8 cellular contexts compared by ENCODE assay signal in genomic region chr16:87278191-87279093, GRCh38. TPM values are rescaled to one million over a fixed set of nuclear protein-coding genes. Genes with fewer than 3 reads are reported as not detected.
DNase-seq lines count a peak whose midpoint lies in the region; ATAC-seq and TF ChIP-seq lines count a peak whose summit lies in the region.

No MANE protein-coding gene starts in this region.

- peak overlapping the region; percentile 2 for H3K9ac ChIP-seq in neural cell (ENCODE audit: low read length)

- no peak for TF ChIP-seq POLR2A in upper lobe of left lung (IDR thresholded peaks at IDR 0.05)

- H3K9me2 ChIP-seq in neural cell (ENCODE audit: insufficient read depth, low read length) = no peaks in the 10 kb centered on the region

- H3K4me1 ChIP-seq in upper lobe of left lung = no peaks in the 10 kb centered on the region

- H3F3A ChIP-seq in neural cell (ENCODE audit: insufficient read depth, low read length, poor library complexity, severe bottlenecking) = no peaks in the 10 kb centered on the region

- WGBS in upper lobe of left lung, 2 donors = 56 to 64% methylated on average over 31 to 38 of the region's 38 CpGs

- TF ChIP-seq CTCF in AG10803 (conservative IDR thresholded peaks at IDR 0.05; ENCODE audit: low read length) (peak; percentile 92), GM12875 (IDR thresholded peaks at IDR 0.05; ENCODE audit: borderline replicate concordance, insufficient read depth, low read depth, low read length) (peak; percentile 83), neural cell (IDR thresholded peaks at IDR 0.05; ENCODE audit: poor library complexity, severe bottlenecking) (peak; percentile 98), upper lobe of left lung (IDR thresholded peaks at IDR 0.05) (peak; percentile 66 to 86 (median 74))

- TF ChIP-seq RAD21 in neural cell (conservative IDR thresholded peaks at IDR 0.05) = peak; percentile 98

- H3K4me3 ChIP-seq in AG10803 (ENCODE audit: low read length) (no peak overlapping the region), GM12875 (ENCODE audit: low read depth, low read length) (no peak overlapping the region), neural cell (ENCODE audit: low read length) (no peak overlapping the region), upper lobe of left lung (no peak overlapping the region)

- no peak for TF ChIP-seq EP300 in neural cell (conservative IDR thresholded peaks at IDR 0.05; ENCODE audit: poor library complexity, severe bottlenecking)
- TF ChIP-seq EP300 in upper lobe of left lung (IDR thresholded peaks at IDR 0.05) = no peak

- no peaks in the 10 kb centered on the region for H3K79me2 ChIP-seq in neural cell (replicated peaks; ENCODE audit: insufficient read depth, low read length)

- H3K27me3 ChIP-seq in neural cell (ENCODE audit: insufficient read depth, low read depth, low read length) = no peaks in the 10 kb centered on the region
- H3K27me3 ChIP-seq in upper lobe of left lung = no peaks in the 10 kb centered on the region

- peak; percentile 80 for DNase-seq in AG10803 (ENCODE audit: low read depth)
- peak; percentile 25 for DNase-seq in NCI-H2196 treated with DMSO at 0.1 percent for 48 hours (lab: John Stamatoyannopoulos, UW; ENCODE audit: unreplicated experiment)
- peak; percentile 23 for DNase-seq in activated T-cell treated with anti-CD3 and anti-CD28 coated beads for 24 hours (ENCODE audit: low read depth)
- DNase-seq in fibroblast of peridontal ligament (ENCODE audit: extremely low read depth) = peak; percentile 82
- peak; percentile 60 to 90 for DNase-seq in upper lobe of left lung

- no peaks in the 10 kb centered on the region for H3K36me3 ChIP-seq in neural cell (ENCODE audit: insufficient read depth, low read length)
- H3K36me3 ChIP-seq in upper lobe of left lung = no peaks in the 10 kb centered on the region

- ATAC-seq in upper lobe of left lung (ENCODE audit: low FRiP score in 2 of 2) (peak; percentile 80 to 90), HG02759 (IDR thresholded peaks at IDR 0.05; ENCODE audit: unreplicated experiment) (no peak)

- no peaks in the 10 kb centered on the region for H4K20me1 ChIP-seq in neural cell (ENCODE audit: insufficient read depth)

- no peak overlapping the region for H3K27ac ChIP-seq in neural cell (ENCODE audit: low read length)
- H3K27ac ChIP-seq in upper lobe of left lung = no peak overlapping the region

- H3K4me2 ChIP-seq in neural cell (ENCODE audit: low read length) = no peak overlapping the region

- H2AFZ ChIP-seq in neural cell (ENCODE audit: low read depth, low read length) = no peak overlapping the region

- no peaks in the 10 kb centered on the region for H3K9me3 ChIP-seq in neural cell (ENCODE audit: low read length)
- H3K9me3 ChIP-seq in upper lobe of left lung = no peaks in the 10 kb centered on the region

TF ChIP-seq in neural cell, 6 proteins besides CTCF, POLR2A, EP300 and RAD21:
- TF ChIP-seq SMC3 (conservative IDR thresholded peaks at IDR 0.05; ENCODE audit: poor library complexity) = peak; percentile 99
- no peak for TF ChIP-seq TAF1 (IDR thresholded peaks at IDR 0.05; ENCODE audit: low read depth)

RNA-seq across cellular contexts. Expression of gene C16orf95, which starts 38.8 kb away (rescaled TPM):
- 2.8 and 5.9 TPM in 2 replicates for polyA plus RNA-seq in neural cell
- 3.1 and 5.1 TPM in 2 replicates for polyA minus RNA-seq in neural cell
- total RNA-seq in upper lobe of left lung = 1 to 10 TPM; 1.8 to 9.4 (median 3.4) TPM

Comparison
In these comparisons a context has a peak if more than half of its experiments do, and no peak if none do; other contexts are left out.
1. DNase-seq: peak in every context shown above with its lines; median percentile 82 in fibroblast of peridontal ligament; 80 in AG10803; 75 in upper lobe of left lung; 25 in NCI-H2196 treated with DMSO at 0.1 percent for 48 hours; 23 in activated T-cell treated with anti-CD3 and anti-CD28 coated beads for 24 hours.